Comparison of ENCODE assay signal across 35 cellular contexts in the genomic region with DNA sequence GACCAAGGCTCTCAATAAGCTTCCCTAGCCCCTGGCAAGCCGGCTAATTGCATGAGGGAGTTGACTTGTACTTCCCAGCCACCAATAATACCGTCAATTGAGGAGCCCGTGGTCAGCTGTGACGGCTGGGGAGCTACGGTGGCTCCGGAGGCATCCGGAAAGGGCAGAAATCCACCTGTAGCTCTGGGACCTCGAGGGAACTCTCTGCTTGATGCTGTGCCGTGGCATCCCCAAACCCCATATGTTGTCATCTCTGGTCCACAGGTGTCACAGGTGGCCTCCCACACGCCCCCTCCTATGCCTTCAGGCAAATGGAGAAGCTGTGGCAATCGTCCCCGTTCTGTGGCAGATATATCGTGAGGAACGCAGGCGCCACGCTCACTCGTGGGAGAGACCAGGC. TPM values are rescaled to one million over a fixed set of nuclear protein-coding genes. Genes with fewer than 3 reads are reported as not detected.
"Had no signal": no experiment of that assay in that cellular context is flagged by ENCODE, and none has a peak within 500 bp of the region (broad histone marks: within the 10 kb centered on the region; RNA-seq: fewer than 3 reads in every experiment).

No MANE protein-coding gene starts in this region.

- ATAC-seq: activated CD8-positive, alpha-beta T cell treated with anti-CD3 and anti-CD28 coated beads for 36 hours; activated T-cell treated with anti-CD3 and anti-CD28 coated beads, Interleukin-2, amount 50 U/mL, for 4 hours; activated T-helper 17 cell treated with anti-CD3 and anti-CD28 coated beads, Interleukin-2, amount 50 U/mL, for 72 hours; effector memory CD8-positive, alpha-beta T cell; gastroesophageal sphincter; heart right ventricle had no signal

- H3K9me3 Mint-ChIP-seq: activated CD8-positive, alpha-beta T cell treated with anti-CD3 and anti-CD28 coated beads for 36 hours; activated T-cell treated with anti-CD3 and anti-CD28 coated beads, Interleukin-2, amount 50 U/mL, for 4 hours; activated T-helper 17 cell treated with anti-CD3 and anti-CD28 coated beads, Interleukin-2, amount 50 U/mL, for 72 hours; central memory CD8-positive, alpha-beta T cell; effector memory CD8-positive, alpha-beta T cell; WTC11 had no signal

- H3K27ac Mint-ChIP-seq: activated CD8-positive, alpha-beta T cell treated with anti-CD3 and anti-CD28 coated beads for 36 hours; activated naive CD8-positive, alpha-beta T cell; activated T-helper 17 cell treated with anti-CD3 and anti-CD28 coated beads, Interleukin-2, amount 50 U/mL, for 72 hours; effector memory CD8-positive, alpha-beta T cell; WTC11 had no signal

- H3K36me3 ChIP-seq: brain microvascular endothelial cell, esophagus squamous epithelium, gastroesophageal sphincter, heart right ventricle had no signal

- H3K9me3 ChIP-seq: esophagus squamous epithelium, gastroesophageal sphincter, heart right ventricle had no signal

- H3K27ac ChIP-seq: brain microvascular endothelial cell, epithelial cell of prostate, esophagus squamous epithelium, gastroesophageal sphincter, heart right ventricle had no signal

- H3K36me3 Mint-ChIP-seq: activated naive CD8-positive, alpha-beta T cell; WTC11 had no signal

- H3K4me3 Mint-ChIP-seq: activated CD8-positive, alpha-beta T cell treated with anti-CD3 and anti-CD28 coated beads for 36 hours; activated naive CD8-positive, alpha-beta T cell; activated T-cell treated with anti-CD3 and anti-CD28 coated beads, Interleukin-2, amount 50 U/mL, for 4 hours; activated T-helper 17 cell treated with anti-CD3 and anti-CD28 coated beads, Interleukin-2, amount 50 U/mL, for 72 hours; central memory CD8-positive, alpha-beta T cell; effector memory CD8-positive, alpha-beta T cell had no signal

- H3K4me1 ChIP-seq: esophagus squamous epithelium, gastroesophageal sphincter had no signal

- DNase-seq: activated CD4-positive, alpha-beta T cell treated with anti-CD3 and anti-CD28 coated beads for 48 hours; activated CD4-positive, alpha-beta T cell treated with anti-CD3 and anti-CD28 coated beads, Interleukin-2, amount 50 U/mL, for 1 hour; activated CD4-positive, alpha-beta T cell treated with anti-CD3 and anti-CD28 coated beads, Interleukin-2, amount 50 U/mL, for 48 hours; activated CD8-positive, alpha-beta memory T cell treated with anti-CD3 and anti-CD28 coated beads for 24 hours; activated CD8-positive, alpha-beta T cell treated with anti-CD3 and anti-CD28 coated beads for 36 hours; activated effector memory CD4-positive, alpha-beta T cell treated with Interleukin-2 at 50 U/mL for 16 hours; activated gamma-delta T cell treated with Interleukin-2 at 50 U/mL for 16 hours; activated naive CD4-positive, alpha-beta T cell treated with anti-CD3 and anti-CD28 coated beads, Interleukin-2, amount 50 U/mL, for 16 hours; activated naive CD4-positive, alpha-beta T cell treated with Interleukin-2 at 50 U/mL for 16 hours; activated T-cell treated with anti-CD3 and anti-CD28 coated beads, Interleukin-2, amount 50 U/mL, for 4 hours; amniotic stem cell; anterior cingulate cortex; brain microvascular endothelial cell; cortex of kidney; dermis blood vessel endothelial cell; effector CD4-positive, alpha-beta T cell; effector memory CD8-positive, alpha-beta T cell; esophagus squamous epithelium; foreskin melanocyte; heart right ventricle; T-helper 2 cell had no signal

- H3K4me3 ChIP-seq: esophagus squamous epithelium, gastroesophageal sphincter, heart right ventricle had no signal

RNA-seq across cellular contexts. Expression of a gene that starts 5.5 kb away (rescaled TPM):
- total RNA-seq: activated CD8-positive, alpha-beta T cell treated with anti-CD3 and anti-CD28 coated beads for 36 hours; activated T-cell treated with anti-CD3 and anti-CD28 coated beads, Interleukin-2, amount 50 U/mL, for 4 hours; bronchial epithelial cell; dermis blood vessel endothelial cell; endothelial cell of umbilical vein; esophagus squamous epithelium; fibroblast of lung; fibroblast of villous mesenchyme; glomerular endothelial cell; T-helper 1 cell treated with Interleukin-12 subunit alpha and Interleukin-12 subunit beta and Interleukin-4 antibody, amounts not matched to agents 30 ng/mL and 1 ng/mL, for 36 hours had no signal
- polyA plus RNA-seq: endothelial cell of umbilical vein, fibroblast of lung had no signal

RNA-seq across cellular contexts. Expression of a gene that starts 59.2 kb away (rescaled TPM):
- total RNA-seq: cardiac septum, cerebellum, glomerular endothelial cell had no signal
- polyA plus RNA-seq: endothelial cell of umbilical vein, fibroblast of lung had no signal
